In genomic region chr20:11468880-11469279, GRCh38 we compare ENCODE assay signal across 23 cellular contexts.
"Had no signal": no experiment of that assay in that cellular context is flagged by ENCODE, and none has a peak within 500 bp of the region (broad histone marks: within the 10 kb centered on the region; RNA-seq: fewer than 3 reads in every experiment).

No MANE protein-coding gene starts in this region.

- H3K27me3 ChIP-seq: esophagus muscularis mucosa, foreskin keratinocyte, gastrocnemius medialis, left lung had no signal

- H3K4me3 ChIP-seq: coronary artery, dorsolateral prefrontal cortex, esophagus muscularis mucosa, gastrocnemius medialis, heart right ventricle, left lung, lower lobe of right lung had no signal

- H3K4me1 Mint-ChIP-seq: naive thymus-derived CD4-positive, alpha-beta T cell had no signal

- H3K27ac Mint-ChIP-seq: naive thymus-derived CD4-positive, alpha-beta T cell had no signal

- H3K36me3 Mint-ChIP-seq: naive thymus-derived CD4-positive, alpha-beta T cell had no signal

- H3K4me3 Mint-ChIP-seq: naive thymus-derived CD4-positive, alpha-beta T cell had no signal

- FAIRE-seq: colon, endothelial cell of umbilical vein, kidney had no signal

- ATAC-seq: foreskin keratinocyte; gastrocnemius medialis; heart right ventricle; left lung; lower lobe of right lung; naive thymus-derived CD4-positive, alpha-beta T cell had no signal

- H3K4me1 ChIP-seq: esophagus muscularis mucosa, foreskin keratinocyte, gastrocnemius medialis, heart right ventricle, left lung, lower lobe of right lung had no signal

- H3K9me3 ChIP-seq: esophagus muscularis mucosa, gastrocnemius medialis, left lung, lower lobe of right lung had no signal

- H3K27ac ChIP-seq: dorsolateral prefrontal cortex, esophagus muscularis mucosa, foreskin keratinocyte, gastrocnemius medialis, heart right ventricle, left lung, lower lobe of right lung had no signal

- H3K36me3 ChIP-seq: esophagus muscularis mucosa, gastrocnemius medialis, heart right ventricle, left lung, lower lobe of right lung had no signal

- DNase-seq: dermis blood vessel endothelial cell; dorsolateral prefrontal cortex; effector CD4-positive, alpha-beta T cell; effector memory CD4-positive, alpha-beta T cell; foreskin keratinocyte; gastrocnemius medialis; glutamatergic neuron; head of caudate nucleus; heart right ventricle; hippocampal formation; islet precursor cell; kidney; kidney glomerular epithelial cell; left lung; left ventricle myocardium superior; lower lobe of right lung; mesendoderm; midbrain; naive thymus-derived CD4-positive, alpha-beta T cell had no signal
